ENCODE assay signal across 15 cellular contexts in genomic region chrX:9609987-9610386, GRCh38.
DNase-seq lines count a peak whose midpoint lies in the region; ATAC-seq and TF ChIP-seq lines count a peak whose summit lies in the region.
"Had no signal": no experiment of that assay in that cellular context is flagged by ENCODE, and none has a peak within 500 bp of the region (broad histone marks: within the 10 kb centered on the region; RNA-seq: fewer than 3 reads in every experiment).

No MANE protein-coding gene starts in this region.

- no peaks in the 10 kb centered on the region for H3K36me3 ChIP-seq in lung (ENCODE audit: control insufficient read depth in 2 of 2, insufficient read depth in 2 of 2, low read length in 2 of 2)
- H3K36me3 ChIP-seq: BE2C, HAP-1 had no signal

- TF ChIP-seq POLR2A in lower leg skin (IDR thresholded peaks at IDR 0.05), result no peak

- no peak for ATAC-seq in lung (ENCODE audit: insufficient read depth, low FRiP score)
- no peak for ATAC-seq in HG03571 (IDR thresholded peaks at IDR 0.05; ENCODE audit: unreplicated experiment)
- ATAC-seq: A549, GM12878 had no signal

- no peak overlapping the region for H3K27ac ChIP-seq in lung (ENCODE audit: low read depth in 1 of 2, low read length in 1 of 2)
- H3K27ac ChIP-seq: A549, C4-2B, HL-60 had no signal

- H3K4me1 ChIP-seq in lung (ENCODE audit: control insufficient read depth in 2 of 2, insufficient read depth in 2 of 2, low read length in 2 of 2), result peaks cover 0 to 1% of the 10 kb centered on the region in 2 donors
- H3K4me1 ChIP-seq: BE2C had no signal

- WGBS in lung, 2 donors, result 66 to 84% methylated on average over 3 of the region's 3 CpGs
- 87 to 90% methylated on average over 3 of the region's 3 CpGs for WGBS in lower leg skin, 2 donors

- intact Hi-C loops in lower leg skin (cut with DNase I; ENCODE audit: low total_unique reads), result no loop called here

- TF ChIP-seq CTCF in lung (IDR thresholded peaks at IDR 0.05; ENCODE audit: control extremely low read depth, extremely low read depth), result no peak
- no peak for TF ChIP-seq CTCF in lower leg skin (IDR thresholded peaks at IDR 0.05)

- no peaks in the 10 kb centered on the region for H3K27me3 ChIP-seq in lung (ENCODE audit: control insufficient read depth, insufficient read depth)
- H3K27me3 ChIP-seq: BE2C had no signal

- DNase-seq in NCI-H187 (lab: John Stamatoyannopoulos, UW), result peak; percentile 31 to 64
- DNase-seq in NCI-H187 treated with DMSO at 0.1 percent for 48 hours (lab: John Stamatoyannopoulos, UW), result peak; percentile 52
- DNase-seq in NCI-H510A (lab: John Stamatoyannopoulos, UW), result peak; percentile 32
- peak; percentile 37 for DNase-seq in lung (ENCODE audit: low spot score)
- no peak for DNase-seq in lower leg skin (ENCODE audit: low spot score in 2 of 2)
- no peak for DNase-seq in anterior cingulate cortex (lab: John Stamatoyannopoulos, UW)
- DNase-seq: BE2C; CD4-positive, alpha-beta memory T cell; DMS79 had no signal

- H3K9me3 ChIP-seq in lung (ENCODE audit: control insufficient read depth in 2 of 2, insufficient read depth in 1 of 2, low read length in 1 of 2), result no peaks in the 10 kb centered on the region
- H3K9me3 ChIP-seq: A549, BE2C, HAP-1 had no signal

- no peak overlapping the region for H3K4me3 ChIP-seq in lung
- H3K4me3 ChIP-seq in lower leg skin (ENCODE audit: low read depth, poor library complexity, severe bottlenecking), result no peak overlapping the region
- H3K4me3 ChIP-seq: A549, GM12878, HAP-1 had no signal

Comparison
In these comparisons a context has a peak if more than half of its experiments do, and no peak if none do; other contexts are left out.
1. DNase-seq: peak in NCI-H187 (2 of 2), NCI-H187 treated with DMSO at 0.1 percent for 48 hours (single experiment), NCI-H510A (single experiment) and lung (single experiment); none in lower leg skin (0 of 2) and anterior cingulate cortex (0 of 58).